Comparison of ENCODE assay signal across 15 cellular contexts in the genomic region with DNA sequence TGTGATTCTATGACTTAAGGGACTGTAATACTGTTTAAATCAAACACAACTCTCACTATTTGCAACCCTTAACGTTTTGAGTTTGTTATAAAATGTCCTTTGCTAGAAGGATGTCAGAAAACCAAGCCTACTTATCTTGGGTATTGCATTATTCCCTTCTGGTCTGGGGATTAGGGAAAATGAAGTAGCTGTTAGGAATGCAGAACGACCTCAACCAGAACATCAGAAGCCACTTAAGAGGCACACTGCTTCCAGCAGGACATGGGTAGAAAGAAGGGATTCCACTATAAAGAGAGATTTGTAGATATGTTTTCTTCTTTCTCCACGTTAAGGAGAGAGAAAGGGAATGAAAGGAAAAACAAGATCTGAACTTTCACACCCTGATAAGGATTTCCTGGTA.
DNase-seq lines count a peak whose midpoint lies in the region; ATAC-seq and TF ChIP-seq lines count a peak whose summit lies in the region.
"Had no signal": no experiment of that assay in that cellular context is flagged by ENCODE, and none has a peak within 500 bp of the region (broad histone marks: within the 10 kb centered on the region; RNA-seq: fewer than 3 reads in every experiment).

No MANE protein-coding gene starts in this region.

- no peak overlapping the region for H3K18ac ChIP-seq in mesendoderm (ENCODE audit: low read length)

- no peaks in the 10 kb centered on the region for H3K9me3 ChIP-seq in CD4-positive, alpha-beta T cell (ENCODE audit: control insufficient read depth, low read length)

- no peaks in the 10 kb centered on the region for H3K27me3 Mint-ChIP-seq in CD4-positive, alpha-beta T cell

- no peak overlapping the region for H3K56ac ChIP-seq in mesendoderm (ENCODE audit: low read length)

- H3K36me3 ChIP-seq in mesendoderm (ENCODE audit: control insufficient read depth, insufficient read depth, low read length): no peaks in the 10 kb centered on the region

- intact Hi-C loops in CD4-positive, alpha-beta T cell (cut with DNase I, micrococcal nuclease): no loop called here

- no peak overlapping the region for H4K8ac ChIP-seq in mesendoderm (ENCODE audit: low read depth, low read length)

- no peak overlapping the region for H3K4me2 ChIP-seq in mesendoderm (ENCODE audit: low read length)

- H3K4me1 Mint-ChIP-seq in CD4-positive, alpha-beta T cell (ENCODE audit: low read depth): no peaks in the 10 kb centered on the region

- H3K4ac ChIP-seq in mesendoderm (ENCODE audit: low read depth, low read length): no peak overlapping the region

- no CpG with 5 or more reads among the region's 3 CpGs for WGBS in mesendoderm (ENCODE audit: extremely low coverage, insufficient coverage, low lambda C conversion rate)

- no peak overlapping the region for H4K5ac ChIP-seq in mesendoderm (ENCODE audit: low read length)

- no peak for ATAC-seq in HG03135 (IDR thresholded peaks at IDR 0.05; ENCODE audit: unreplicated experiment)
- no peak for ATAC-seq in CD4-positive, alpha-beta T cell (ENCODE audit: poor library complexity)
- ATAC-seq: activated naive CD4-positive, alpha-beta T cell treated with anti-CD3 and anti-CD28 coated beads, Interleukin-2, amount 50 U/mL, for 72 hours; esophagus mucosa had no signal

- H3K79me1 ChIP-seq in mesendoderm (ENCODE audit: low read length): no peaks in the 10 kb centered on the region

- no peak overlapping the region for H2AK5ac ChIP-seq in mesendoderm (ENCODE audit: low read length)

- TF ChIP-seq CTCF in epithelial cell of proximal tubule (conservative IDR thresholded peaks at IDR 0.05; ENCODE audit: low read depth, low read length): no peak
- TF ChIP-seq CTCF in CD4-positive, alpha-beta T cell (IDR thresholded peaks at IDR 0.05): no peak

- no peaks in the 10 kb centered on the region for H3K9me3 Mint-ChIP-seq in CD4-positive, alpha-beta T cell
- H3K9me3 Mint-ChIP-seq: activated CD4-positive, alpha-beta memory T cell treated with anti-CD3 and anti-CD28 coated beads for 36 hours; activated naive CD4-positive, alpha-beta T cell treated with anti-CD3 and anti-CD28 coated beads, Interleukin-2, amount 50 U/mL, for 72 hours had no signal

- no peak overlapping the region for H2BK5ac ChIP-seq in mesendoderm (ENCODE audit: low read length)

- no peak overlapping the region for H2BK120ac ChIP-seq in mesendoderm (ENCODE audit: low read depth, low read length)

- H3K27ac ChIP-seq in mesendoderm (ENCODE audit: low read depth, low read length): no peak overlapping the region
- H3K27ac ChIP-seq in CD4-positive, alpha-beta T cell (ENCODE audit: low read depth, low read length): no peak overlapping the region

- no peak overlapping the region for H3K27ac Mint-ChIP-seq in CD4-positive, alpha-beta T cell
- H3K27ac Mint-ChIP-seq: activated CD4-positive, alpha-beta memory T cell treated with anti-CD3 and anti-CD28 coated beads for 36 hours; activated naive CD4-positive, alpha-beta T cell treated with anti-CD3 and anti-CD28 coated beads, Interleukin-2, amount 50 U/mL, for 72 hours had no signal

- no peak overlapping the region for H3K23ac ChIP-seq in mesendoderm (ENCODE audit: low read length)

- no peaks in the 10 kb centered on the region for H3K79me2 ChIP-seq in mesendoderm (ENCODE audit: control insufficient read depth, insufficient read depth, low read length)

- H2BK15ac ChIP-seq in mesendoderm (replicated peaks; ENCODE audit: low read depth): no peak overlapping the region

- CTCF ChIA-PET in CD4-positive, alpha-beta T cell (lab: Charles Lee): no interaction called here

- no peaks in the 10 kb centered on the region for H3K4me1 ChIP-seq in mesendoderm (ENCODE audit: control insufficient read depth, low read depth, low read length)

- no peak overlapping the region for H3K4me3 Mint-ChIP-seq in CD4-positive, alpha-beta T cell
- H3K4me3 Mint-ChIP-seq: activated CD4-positive, alpha-beta memory T cell treated with anti-CD3 and anti-CD28 coated beads for 36 hours had no signal

- H3K4me3 ChIP-seq in epithelial cell of proximal tubule (ENCODE audit: low read depth, low read length) (no peak overlapping the region), mesendoderm (ENCODE audit: low read length) (no peak overlapping the region)

- POLR2A ChIA-PET in CD4-positive, alpha-beta T cell (lab: Charles Lee): no interaction called here

- DNase-seq in AG08396 (ENCODE audit: low spot score) (peak; percentile 45), NCI-H524 treated with DMSO at 0.1 percent for 48 hours (lab: John Stamatoyannopoulos, UW) (peak; percentile 10), epithelial cell of proximal tubule (ENCODE audit: low read depth) (peak; percentile 25), mesendoderm (peak; percentile 83), NCI-H774 (lab: John Stamatoyannopoulos, UW) (no peak), NCI-H446 (lab: John Stamatoyannopoulos, UW) (no peak)
- no peak for DNase-seq in CD4-positive, alpha-beta T cell
- DNase-seq: activated CD4-positive, alpha-beta memory T cell treated with anti-CD3 and anti-CD28 coated beads for 36 hours; MM.1S; NCI-H69; retina; SW 1271 had no signal

- H3K36me3 Mint-ChIP-seq in CD4-positive, alpha-beta T cell (ENCODE audit: low read depth): no peaks in the 10 kb centered on the region
- H3K36me3 Mint-ChIP-seq: activated CD4-positive, alpha-beta memory T cell treated with anti-CD3 and anti-CD28 coated beads for 36 hours had no signal

- H3K27me3 ChIP-seq in mesendoderm (ENCODE audit: insufficient read depth, low read length, poor library complexity): no peaks in the 10 kb centered on the region
- no peaks in the 10 kb centered on the region for H3K27me3 ChIP-seq in CD4-positive, alpha-beta T cell (ENCODE audit: control insufficient read depth, insufficient read depth, low read length)

- no peak overlapping the region for H3K9ac ChIP-seq in mesendoderm (ENCODE audit: low read length)

Comparison
In these comparisons a context has a peak if more than half of its experiments do, and no peak if none do; other contexts are left out.
1. DNase-seq: peak in AG08396 (single experiment), NCI-H524 treated with DMSO at 0.1 percent for 48 hours (single experiment), epithelial cell of proximal tubule (single experiment) and mesendoderm (single experiment); none in NCI-H774 (single experiment), CD4-positive, alpha-beta T cell (0 of 10) and NCI-H446 (0 of 2).